8 cellular contexts compared by ENCODE assay signal in the genomic region with DNA sequence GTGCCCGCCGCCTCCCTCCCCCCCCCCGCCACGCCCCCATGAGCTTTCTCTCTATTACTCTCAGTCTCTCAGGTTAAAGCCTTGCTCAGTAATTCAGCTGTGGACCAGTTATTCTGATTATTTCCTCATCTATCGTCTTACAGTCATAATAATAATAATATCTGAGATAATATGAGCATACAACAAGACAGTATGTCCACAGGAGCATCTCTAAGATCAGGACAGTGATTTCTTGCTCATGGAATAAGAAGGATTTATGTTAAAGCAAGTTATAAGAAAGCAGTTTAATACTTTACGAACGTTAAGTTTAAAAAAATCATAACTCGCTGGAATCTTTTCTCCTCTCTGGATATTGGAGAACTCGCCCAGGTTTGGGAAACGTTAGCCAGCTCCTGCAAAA. TPM values are rescaled to one million over a fixed set of nuclear protein-coding genes. Genes with fewer than 3 reads are reported as not detected.
DNase-seq lines count a peak whose midpoint lies in the region; ATAC-seq lines count a peak whose summit lies in the region.

No MANE protein-coding gene starts in this region.

- peaks cover 3% of the 10 kb centered on the region for H3K4me1 ChIP-seq in CD8-positive, alpha-beta memory T cell (ENCODE audit: insufficient read depth, low read length)
- peaks cover 24 to 44% of the 10 kb centered on the region in 2 experiments for H3K4me1 ChIP-seq in trophoblast cell (ENCODE audit: control insufficient read depth in 1 of 2, insufficient read depth in 2 of 2, low read length in 2 of 2)

- peak overlapping the region; percentile 28 for H3K14ac ChIP-seq in trophoblast cell (ENCODE audit: low read length)

- no peaks in the 10 kb centered on the region for H3K79me2 ChIP-seq in trophoblast cell (ENCODE audit: control insufficient read depth, insufficient read depth, low read length, poor library complexity)

- no peak overlapping the region for H2AFZ ChIP-seq in trophoblast cell (ENCODE audit: insufficient read depth, low read length, poor library complexity)

- H3K79me1 ChIP-seq in trophoblast cell (ENCODE audit: low read length) = peaks cover 29% of the 10 kb centered on the region

- no peaks in the 10 kb centered on the region for H3K36me3 ChIP-seq in CD8-positive, alpha-beta memory T cell (ENCODE audit: insufficient read depth, low read length)
- peaks cover 3% of the 10 kb centered on the region in 2 experiments for H3K36me3 ChIP-seq in trophoblast cell (ENCODE audit: control insufficient read depth in 1 of 2, insufficient read depth in 2 of 2, low read length in 2 of 2)

- no peak overlapping the region for H4K12ac ChIP-seq in trophoblast cell (ENCODE audit: low read depth, low read length)

- DNase-seq in CD8-positive, alpha-beta memory T cell = no peak
- no peak for DNase-seq in T-helper 17 cell
- peak; percentile 31 for DNase-seq in fibroblast of peridontal ligament (ENCODE audit: extremely low read depth)
- DNase-seq in trophoblast cell = no peak
- no peak for DNase-seq in NCI-H146 treated with DMSO at 0.1 percent for 48 hours (lab: John Stamatoyannopoulos, UW; ENCODE audit: unreplicated experiment)

- no peak for ATAC-seq in T-helper 17 cell
- ATAC-seq in HG02884 (IDR thresholded peaks at IDR 0.05; ENCODE audit: unreplicated experiment) = no peak
- no peak for ATAC-seq in GM21526 (IDR thresholded peaks at IDR 0.05; ENCODE audit: low FRiP score, unreplicated experiment)
- ATAC-seq in HG02678 (IDR thresholded peaks at IDR 0.05; ENCODE audit: unreplicated experiment) = no peak

- no peak overlapping the region for H3K23ac ChIP-seq in trophoblast cell (ENCODE audit: low read length)

- peak overlapping the region; percentile 69 for H3K4me2 ChIP-seq in trophoblast cell (ENCODE audit: low read length)

- peak overlapping the region; percentile 80 to 91 (median 84) for H3K4me3 Mint-ChIP-seq in CD8-positive, alpha-beta memory T cell
- peak overlapping the region; percentile 94 for H3K4me3 Mint-ChIP-seq in T-helper 17 cell

- H3K27ac ChIP-seq in CD8-positive, alpha-beta memory T cell (ENCODE audit: low read depth, low read length) = no peak overlapping the region
- H3K27ac ChIP-seq in trophoblast cell (ENCODE audit: low read depth, low read length) = peak overlapping the region; percentile 97

- peak overlapping the region; percentile 36 for H4K91ac ChIP-seq in trophoblast cell (ENCODE audit: low read depth, low read length)

- H2AK5ac ChIP-seq in trophoblast cell (ENCODE audit: low read length) = no peak overlapping the region

- peak overlapping the region; percentile 31 for H4K8ac ChIP-seq in trophoblast cell (ENCODE audit: low read depth, low read length)

- no peak overlapping the region for H2BK12ac ChIP-seq in trophoblast cell (ENCODE audit: low read length)

- peak overlapping the region; percentile 74 for H3K9ac ChIP-seq in trophoblast cell (ENCODE audit: low read length)

- POLR2A ChIA-PET in CD8-positive, alpha-beta memory T cell (lab: Charles Lee) = no interaction called here

- peak overlapping the region; percentile 60 for H2BK5ac ChIP-seq in trophoblast cell (ENCODE audit: low read depth, low read length, poor library complexity)

- peak overlapping the region; percentile 45 for H2BK120ac ChIP-seq in trophoblast cell (ENCODE audit: insufficient read depth, low read length, poor library complexity)

- peaks cover 0 to 3% of the 10 kb centered on the region in 2 donors for H3K27me3 Mint-ChIP-seq in CD8-positive, alpha-beta memory T cell
- peaks cover 4% of the 10 kb centered on the region for H3K27me3 Mint-ChIP-seq in T-helper 17 cell

- no peak overlapping the region for H3K18ac ChIP-seq in trophoblast cell (ENCODE audit: low read length)

- H3K4ac ChIP-seq in trophoblast cell (ENCODE audit: low read depth, low read length) = no peak overlapping the region

- H3K4me3 ChIP-seq in CD8-positive, alpha-beta memory T cell (ENCODE audit: low read length) = peak overlapping the region; percentile 54
- peak overlapping the region; percentile 33 for H3K4me3 ChIP-seq in trophoblast cell (ENCODE audit: low read depth, low read length)

- H3K4me1 Mint-ChIP-seq in CD8-positive, alpha-beta memory T cell = peaks cover 15 to 31% (median 27%) of the 10 kb centered on the region in 3 donors
- H3K4me1 Mint-ChIP-seq in T-helper 17 cell = peaks cover 10% of the 10 kb centered on the region

- H3K27ac Mint-ChIP-seq in CD8-positive, alpha-beta memory T cell = peak overlapping the region in 5 of 8 donors; percentile 35 to 92 (median 79)
- peak overlapping the region; percentile 87 for H3K27ac Mint-ChIP-seq in T-helper 17 cell

- CTCF ChIA-PET in CD8-positive, alpha-beta memory T cell (lab: Charles Lee) = no interaction called here

- no peaks in the 10 kb centered on the region for H3K9me3 Mint-ChIP-seq in CD8-positive, alpha-beta memory T cell

- no CpG with 5 or more reads among the region's 10 CpGs for WGBS in trophoblast cell (ENCODE audit: extremely low coverage, insufficient coverage, insufficient read length)

- no peaks in the 10 kb centered on the region for H3K27me3 ChIP-seq in CD8-positive, alpha-beta memory T cell (ENCODE audit: insufficient read depth, low read length, poor library complexity, severe bottlenecking)
- no peaks in the 10 kb centered on the region for H3K27me3 ChIP-seq in trophoblast cell (ENCODE audit: insufficient read depth, low read length)

- H3K36me3 Mint-ChIP-seq in CD8-positive, alpha-beta memory T cell = no peaks in the 10 kb centered on the region
- no peaks in the 10 kb centered on the region for H3K36me3 Mint-ChIP-seq in T-helper 17 cell (ENCODE audit: low read depth)

- H3K9me3 ChIP-seq in CD8-positive, alpha-beta memory T cell (ENCODE audit: low read length) = no peaks in the 10 kb centered on the region
- H3K9me3 ChIP-seq in T-helper 17 cell (ENCODE audit: control insufficient read depth, low read length, poor library complexity, severe bottlenecking) (no peaks in the 10 kb centered on the region), trophoblast cell (ENCODE audit: insufficient read depth, low read depth, low read length) (no peaks in the 10 kb centered on the region)

RNA-seq across cellular contexts. Expression of a gene that starts 0.7 kb away (rescaled TPM):
- total RNA-seq in CD8-positive, alpha-beta memory T cell = 1 to 10 TPM; 2.0 to 2.6 TPM
- polyA plus RNA-seq in CD8-positive, alpha-beta memory T cell = 0.83 TPM
- total RNA-seq in T-helper 17 cell = under 1 TPM; 0.85 to 0.89 TPM
- 47.8 and 49.5 TPM in 2 replicates for polyA plus RNA-seq in trophoblast cell (2013)
